12 cellular contexts compared by ENCODE assay signal in the genomic region with DNA sequence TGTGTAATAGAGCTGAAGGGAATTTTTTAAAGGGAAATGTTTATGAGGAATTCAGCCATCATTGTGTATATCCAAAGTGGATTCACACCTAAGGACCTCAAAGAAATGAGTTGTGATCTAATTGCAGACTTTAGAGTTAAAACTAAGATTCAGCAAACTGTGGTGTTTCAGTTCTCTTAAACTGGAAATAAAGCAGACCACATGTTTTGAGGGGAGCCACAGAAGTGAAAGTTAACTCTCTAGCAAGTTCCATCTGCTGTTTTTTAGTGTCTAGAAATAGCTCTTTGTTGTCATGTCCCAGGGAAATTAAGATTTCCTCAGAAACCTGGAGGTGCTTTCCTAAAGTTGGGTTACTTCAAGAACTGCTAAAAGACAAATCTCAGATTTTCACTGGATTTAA.
A peak's percentile ranks its signal among the peaks of the same experiment; 100 is the strongest.
DNase-seq lines count a peak whose midpoint lies in the region; ATAC-seq lines count a peak whose summit lies in the region.
"Had no signal": no experiment of that assay in that cellular context is flagged by ENCODE, and none has a peak within 500 bp of the region (broad histone marks: within the 10 kb centered on the region; RNA-seq: fewer than 3 reads in every experiment).

No MANE protein-coding gene starts in this region.

- no peak overlapping the region for H3K27ac Mint-ChIP-seq in stimulated activated memory B cell treated with anti-CD40 and anti-IgM and Interleukin-4, amounts not matched to agents 10 μg/mL and 1 μg/mL and 100 μg/mL, for 72 hours

- DNase-seq in NAMALWA (ENCODE audit: low spot score), result peak; percentile 21
- no peak for DNase-seq in NCI-H345 (lab: John Stamatoyannopoulos, UW)
- no peak for DNase-seq in COLO668 (lab: John Stamatoyannopoulos, UW; ENCODE audit: unreplicated experiment)
- no peak for DNase-seq in stimulated activated CD4-positive, alpha-beta T cell treated with anti-CD3 and anti-CD28 coated beads, Interleukin-4, amount 100 ng/mL, for 4 hours
- DNase-seq: activated CD4-positive, CD25-positive, alpha-beta regulatory T cell; activated naive CD4-positive, alpha-beta T cell; dorsolateral prefrontal cortex; NCI-H1092 treated with DMSO at 0.1 percent for 48 hours; stimulated activated CD4-positive, alpha-beta T cell treated with anti-CD3 and anti-CD28 coated beads, Interleukin-1b, Interleukin-23, amount 100 ng/mL, for 48 hours had no signal

- ATAC-seq in GM18870 (IDR thresholded peaks at IDR 0.05; ENCODE audit: unreplicated experiment), result peak; percentile 53
- ATAC-seq in GM21825 (IDR thresholded peaks at IDR 0.05; ENCODE audit: unreplicated experiment), result peak; percentile 73
- ATAC-seq in stimulated activated memory B cell treated with anti-CD40 and anti-IgM and Interleukin-4, amounts not matched to agents 10 μg/mL and 1 μg/mL and 100 μg/mL, for 72 hours, result peak; percentile 71

- H3K27me3 Mint-ChIP-seq in stimulated activated memory B cell treated with anti-CD40 and anti-IgM and Interleukin-4, amounts not matched to agents 10 μg/mL and 1 μg/mL and 100 μg/mL, for 72 hours, result no peaks in the 10 kb centered on the region

- peaks cover 11% of the 10 kb centered on the region for H3K4me1 Mint-ChIP-seq in stimulated activated memory B cell treated with anti-CD40 and anti-IgM and Interleukin-4, amounts not matched to agents 10 μg/mL and 1 μg/mL and 100 μg/mL, for 72 hours

- peaks cover 8% of the 10 kb centered on the region for H3K36me3 Mint-ChIP-seq in stimulated activated memory B cell treated with anti-CD40 and anti-IgM and Interleukin-4, amounts not matched to agents 10 μg/mL and 1 μg/mL and 100 μg/mL, for 72 hours

- H3K9me3 Mint-ChIP-seq in stimulated activated memory B cell treated with anti-CD40 and anti-IgM and Interleukin-4, amounts not matched to agents 10 μg/mL and 1 μg/mL and 100 μg/mL, for 72 hours, result no peaks in the 10 kb centered on the region

- no peak overlapping the region for H3K4me3 Mint-ChIP-seq in stimulated activated memory B cell treated with anti-CD40 and anti-IgM and Interleukin-4, amounts not matched to agents 10 μg/mL and 1 μg/mL and 100 μg/mL, for 72 hours
